In genomic region chr11:118749429-118749828, GRCh38 we compare ENCODE assay signal across 2 cellular contexts.
TF ChIP-seq lines count a peak whose summit lies in the region.

No MANE protein-coding gene starts in this region.

TF ChIP-seq in HepG2, 621 proteins besides CTCF, POLR2A, EP300 and RAD21:
- TF ChIP-seq CC2D1A (CRISPR knock-in tag; IDR thresholded peaks at IDR 0.05) (no peak), RBM22 (optimal IDR thresholded peaks at IDR 0.05; ENCODE audit: low read length) (peak; percentile 78)

TF ChIP-seq in endothelial cell of umbilical vein, 7 proteins besides CTCF, POLR2A, EP300 and RAD21:
- no peak for TF ChIP-seq MYC (IDR thresholded peaks at IDR 0.05; ENCODE audit: low read depth, low read length)
- no peak for TF ChIP-seq JUN (IDR thresholded peaks at IDR 0.05; ENCODE audit: borderline replicate concordance, insufficient read depth, insufficient read length, low read depth)
- no peak for TF ChIP-seq EZH2 (IDR thresholded peaks at IDR 0.05; ENCODE audit: borderline replicate concordance, low read depth, low read length, severe bottlenecking)
- no peak for TF ChIP-seq POLR2AphosphoS5 (IDR thresholded peaks at IDR 0.05; ENCODE audit: insufficient read depth, low read depth, low read length)
- TF ChIP-seq GATA2 (IDR thresholded peaks at IDR 0.05; ENCODE audit: insufficient read depth, insufficient read length, low read depth, low read length) = no peak
- no peak for TF ChIP-seq MAX (IDR thresholded peaks at IDR 0.05; ENCODE audit: insufficient read depth, insufficient read length)
- TF ChIP-seq FOS (IDR thresholded peaks at IDR 0.05; ENCODE audit: borderline replicate concordance, insufficient read depth, low read length) = no peak
